Comparison of ENCODE assay signal across 8 cellular contexts in the genomic region with DNA sequence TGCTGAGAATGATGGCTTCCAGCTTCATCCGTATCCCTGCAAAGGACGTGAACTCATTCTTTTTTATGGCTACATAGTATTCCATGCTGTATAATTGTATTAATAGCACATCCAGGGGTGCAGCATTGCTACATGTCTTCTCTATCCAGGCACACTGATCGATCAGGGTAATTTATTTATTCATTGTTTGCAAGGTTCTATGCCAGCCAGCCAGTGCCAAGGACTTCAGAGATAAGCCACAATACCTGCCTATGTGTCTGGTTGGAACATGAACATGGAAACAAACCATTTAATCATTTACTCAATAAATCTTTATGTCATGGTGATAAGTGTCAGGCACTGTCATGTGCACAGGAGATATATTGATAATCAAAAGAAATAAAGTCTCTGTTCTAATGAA. TPM values are rescaled to one million over a fixed set of nuclear protein-coding genes. Genes with fewer than 3 reads are reported as not detected.
"Had no signal": no experiment of that assay in that cellular context is flagged by ENCODE, and none has a peak within 500 bp of the region (broad histone marks: within the 10 kb centered on the region; RNA-seq: fewer than 3 reads in every experiment).

No MANE protein-coding gene starts in this region.

- H3K4me1 Mint-ChIP-seq: IgD-negative memory B cell had no signal

- H3K4me3 Mint-ChIP-seq: IgD-negative memory B cell had no signal

- DNase-seq: IMR-90, KG1 had no signal

- H3K36me3 Mint-ChIP-seq: IgD-negative memory B cell had no signal

- H3K27ac Mint-ChIP-seq: IgD-negative memory B cell had no signal

- H3K27ac ChIP-seq: HL-60 had no signal

- H3K4me3 ChIP-seq: K562 had no signal

RNA-seq across cellular contexts. Expression of gene OR2B3, which starts 5.8 kb away (rescaled TPM):
- total RNA-seq: HepG2, HT-29, HT1080, IMR-90, K562 had no signal

RNA-seq across cellular contexts. Expression of gene OR2J1, which starts 6.3 kb away (rescaled TPM):
- total RNA-seq: HepG2, HT-29, HT1080, IMR-90, K562 had no signal

RNA-seq across cellular contexts. Expression of gene OR2J3, which starts 14.9 kb away (rescaled TPM):
- total RNA-seq: HepG2, HT-29, HT1080, IMR-90 had no signal

RNA-seq across cellular contexts. Expression of gene OR2W1, which starts 48.0 kb away (rescaled TPM):
- total RNA-seq: HepG2, HT-29, HT1080, IMR-90, K562 had no signal
